In the genomic region with DNA sequence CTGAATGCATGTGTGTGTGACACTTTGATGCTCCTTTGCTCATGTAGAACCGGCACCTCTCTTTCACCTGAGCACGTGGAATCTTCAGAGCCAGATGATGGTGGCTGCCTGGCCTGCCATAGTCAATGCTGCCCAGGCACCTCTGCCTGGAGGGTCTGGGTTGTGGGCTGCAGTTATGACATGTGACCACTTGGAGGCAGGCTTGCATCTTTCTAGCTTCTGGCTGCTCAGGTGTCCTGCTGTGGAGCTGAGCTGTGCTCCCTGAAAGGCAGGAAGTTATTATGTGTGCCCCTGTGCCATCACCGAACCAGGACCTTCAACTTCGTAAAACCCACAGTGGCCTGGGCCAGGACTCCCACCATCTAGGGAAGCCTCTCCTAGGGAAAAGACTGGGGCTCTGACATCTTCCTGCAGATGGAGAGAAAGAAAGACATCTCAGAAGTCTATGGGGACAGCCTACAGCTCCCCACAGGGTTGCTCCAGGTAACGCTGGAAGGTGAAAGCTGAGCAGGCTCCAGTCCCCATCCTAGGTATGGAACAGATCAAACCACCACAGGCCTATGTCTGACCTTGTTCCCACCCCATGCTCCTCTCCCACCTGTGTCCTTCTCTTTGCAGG, we compare ENCODE assay signal across 8 cellular contexts. TPM values are rescaled to one million over a fixed set of nuclear protein-coding genes. Genes with fewer than 3 reads are reported as not detected.
DNase-seq lines count a peak whose midpoint lies in the region; ATAC-seq and TF ChIP-seq lines count a peak whose summit lies in the region.

No MANE protein-coding gene starts in this region.

- peak overlapping the region; percentile 54 for H3K27ac ChIP-seq in hepatocyte

- H3K79me2 ChIP-seq in hepatocyte: peaks cover 5% of the 10 kb centered on the region

- DNase-seq in DMS 273 (lab: John Stamatoyannopoulos, UW; ENCODE audit: unreplicated experiment) (peak; percentile 86), DMS 273 treated with DMSO at 0.1 percent for 48 hours (lab: John Stamatoyannopoulos, UW) (no peak), NCI-H146 treated with DMSO at 0.1 percent for 48 hours (lab: John Stamatoyannopoulos, UW; ENCODE audit: unreplicated experiment) (peak; percentile 63), T-helper 2 cell (peak in 4 of 5 experiments; percentile 56 to 82 (median 58)), amygdala (lab: John Stamatoyannopoulos, UW) (peak in 46 of 56 donors; percentile 4 to 79 (median 42)), hepatocyte (ENCODE audit: low spot score) (peak; percentile 85)
- DNase-seq in stimulated activated CD4-positive, alpha-beta T cell treated with anti-CD3 and anti-CD28 coated beads, Interleukin-12 subunit alpha, Interleukin-12 subunit beta, amount 100 ng/mL, for 24 hours (ENCODE audit: low read depth in 2 of 2): peak; percentile 60 to 63

- peak; percentile 76 for ATAC-seq in HG02763 (IDR thresholded peaks at IDR 0.05; ENCODE audit: unreplicated experiment)

- H3K4me2 ChIP-seq in hepatocyte: no peak overlapping the region

- no peaks in the 10 kb centered on the region for H4K20me1 ChIP-seq in hepatocyte (ENCODE audit: insufficient read depth, poor library complexity, severe bottlenecking)

- 34% methylated on average over 5 of the region's 5 CpGs for WGBS in hepatocyte (ENCODE audit: low lambda C conversion rate, missing lambda C conversion rate)

- no peaks in the 10 kb centered on the region for H3K27me3 ChIP-seq in hepatocyte

- peak; percentile 82 for TF ChIP-seq CTCF in hepatocyte (IDR thresholded peaks at IDR 0.05; ENCODE audit: poor library complexity)

- H3K4me1 ChIP-seq in hepatocyte (ENCODE audit: insufficient read depth): peaks cover under 1% of the 10 kb centered on the region

- H3K9me3 ChIP-seq in hepatocyte (ENCODE audit: low read depth): no peaks in the 10 kb centered on the region

- no peaks in the 10 kb centered on the region for H3K36me3 ChIP-seq in hepatocyte (replicated peaks; ENCODE audit: insufficient read depth, low read depth)

- H3K9me2 ChIP-seq in hepatocyte (replicated peaks; ENCODE audit: insufficient read depth): no peaks in the 10 kb centered on the region

- no peak overlapping the region for H2AFZ ChIP-seq in hepatocyte

- H3K4me3 ChIP-seq in hepatocyte: no peak overlapping the region

RNA-seq across cellular contexts. Expression of a gene that starts 30.2 kb away (rescaled TPM):
- 22.6 and 26.5 TPM in 2 replicates for total RNA-seq in hepatocyte
- 11.5 and 15.1 TPM in 2 replicates for polyA plus RNA-seq in hepatocyte
